In the genomic region with DNA sequence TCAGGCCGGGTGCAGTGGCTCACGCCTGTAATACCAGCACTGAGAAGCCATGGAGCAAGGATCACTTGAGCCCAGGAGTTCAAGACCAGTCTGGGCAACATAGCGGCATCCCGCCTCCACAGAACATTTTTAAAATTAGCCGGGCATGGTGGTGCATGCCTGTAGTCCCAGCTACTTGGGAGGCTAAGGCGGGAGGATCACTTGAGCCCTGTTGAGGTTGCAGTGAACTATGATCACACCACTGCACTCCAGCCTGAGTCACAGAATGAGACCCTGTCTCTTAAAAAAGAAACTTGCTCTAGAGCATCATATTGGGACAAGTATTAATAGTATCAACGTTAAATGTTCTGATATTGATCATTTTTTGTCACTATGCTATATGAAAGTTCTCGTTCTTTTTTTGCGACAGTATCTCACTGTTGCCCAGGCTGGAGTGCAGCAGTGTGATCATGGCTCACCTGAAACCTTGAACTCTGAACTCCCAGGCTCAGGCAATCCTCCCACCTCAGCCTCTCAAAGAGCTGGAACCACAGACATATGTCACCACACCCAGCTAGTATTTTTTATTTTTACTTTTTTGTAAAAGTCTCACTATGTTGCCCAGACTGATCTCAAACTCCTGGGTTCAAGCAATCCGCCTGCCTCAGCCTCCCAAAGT, we compare ENCODE assay signal across 1 cellular context.
TF ChIP-seq lines count a peak whose summit lies in the region.

No MANE protein-coding gene starts in this region.

TF ChIP-seq in HepG2, 621 proteins besides CTCF, POLR2A, EP300 and RAD21 (continued from another document):
- TF ChIP-seq, protein P1, sequence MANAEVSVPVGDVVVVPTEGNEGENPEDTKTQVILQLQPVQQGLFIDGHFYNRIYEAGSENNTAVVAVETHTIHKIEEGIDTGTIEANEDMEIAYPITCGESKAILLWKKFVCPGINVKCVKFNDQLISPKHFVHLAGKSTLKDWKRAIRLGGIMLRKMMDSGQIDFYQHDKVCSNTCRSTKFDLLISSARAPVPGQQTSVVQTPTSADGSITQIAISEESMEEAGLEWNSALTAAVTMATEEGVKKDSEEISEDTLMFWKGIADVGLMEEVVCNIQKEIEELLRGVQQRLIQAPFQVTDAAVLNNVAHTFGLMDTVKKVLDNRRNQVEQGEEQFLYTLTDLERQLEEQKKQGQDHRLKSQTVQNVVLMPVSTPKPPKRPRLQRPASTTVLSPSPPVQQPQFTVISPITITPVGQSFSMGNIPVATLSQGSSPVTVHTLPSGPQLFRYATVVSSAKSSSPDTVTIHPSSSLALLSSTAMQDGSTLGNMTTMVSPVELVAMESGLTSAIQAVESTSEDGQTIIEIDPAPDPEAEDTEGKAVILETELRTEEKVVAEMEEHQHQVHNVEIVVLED (CRISPR knock-in tag; IDR thresholded peaks at IDR 0.05; ENCODE audit: borderline replicate concordance), result no peak
- TF ChIP-seq, protein P2, sequence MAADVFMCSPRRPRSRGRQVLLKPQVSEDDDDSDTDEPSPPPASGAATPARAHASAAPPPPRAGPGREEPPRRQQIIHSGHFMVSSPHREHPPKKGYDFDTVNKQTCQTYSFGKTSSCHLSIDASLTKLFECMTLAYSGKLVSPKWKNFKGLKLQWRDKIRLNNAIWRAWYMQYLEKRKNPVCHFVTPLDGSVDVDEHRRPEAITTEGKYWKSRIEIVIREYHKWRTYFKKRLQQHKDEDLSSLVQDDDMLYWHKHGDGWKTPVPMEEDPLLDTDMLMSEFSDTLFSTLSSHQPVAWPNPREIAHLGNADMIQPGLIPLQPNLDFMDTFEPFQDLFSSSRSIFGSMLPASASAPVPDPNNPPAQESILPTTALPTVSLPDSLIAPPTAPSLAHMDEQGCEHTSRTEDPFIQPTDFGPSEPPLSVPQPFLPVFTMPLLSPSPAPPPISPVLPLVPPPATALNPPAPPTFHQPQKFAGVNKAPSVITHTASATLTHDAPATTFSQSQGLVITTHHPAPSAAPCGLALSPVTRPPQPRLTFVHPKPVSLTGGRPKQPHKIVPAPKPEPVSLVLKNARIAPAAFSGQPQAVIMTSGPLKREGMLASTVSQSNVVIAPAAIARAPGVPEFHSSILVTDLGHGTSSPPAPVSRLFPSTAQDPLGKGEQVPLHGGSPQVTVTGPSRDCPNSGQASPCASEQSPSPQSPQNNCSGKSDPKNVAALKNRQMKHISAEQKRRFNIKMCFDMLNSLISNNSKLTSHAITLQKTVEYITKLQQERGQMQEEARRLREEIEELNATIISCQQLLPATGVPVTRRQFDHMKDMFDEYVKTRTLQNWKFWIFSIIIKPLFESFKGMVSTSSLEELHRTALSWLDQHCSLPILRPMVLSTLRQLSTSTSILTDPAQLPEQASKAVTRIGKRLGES (CRISPR knock-in tag; IDR thresholded peaks at IDR 0.05; ENCODE audit: borderline replicate concordance), result no peak
- TF ChIP-seq, protein P3, sequence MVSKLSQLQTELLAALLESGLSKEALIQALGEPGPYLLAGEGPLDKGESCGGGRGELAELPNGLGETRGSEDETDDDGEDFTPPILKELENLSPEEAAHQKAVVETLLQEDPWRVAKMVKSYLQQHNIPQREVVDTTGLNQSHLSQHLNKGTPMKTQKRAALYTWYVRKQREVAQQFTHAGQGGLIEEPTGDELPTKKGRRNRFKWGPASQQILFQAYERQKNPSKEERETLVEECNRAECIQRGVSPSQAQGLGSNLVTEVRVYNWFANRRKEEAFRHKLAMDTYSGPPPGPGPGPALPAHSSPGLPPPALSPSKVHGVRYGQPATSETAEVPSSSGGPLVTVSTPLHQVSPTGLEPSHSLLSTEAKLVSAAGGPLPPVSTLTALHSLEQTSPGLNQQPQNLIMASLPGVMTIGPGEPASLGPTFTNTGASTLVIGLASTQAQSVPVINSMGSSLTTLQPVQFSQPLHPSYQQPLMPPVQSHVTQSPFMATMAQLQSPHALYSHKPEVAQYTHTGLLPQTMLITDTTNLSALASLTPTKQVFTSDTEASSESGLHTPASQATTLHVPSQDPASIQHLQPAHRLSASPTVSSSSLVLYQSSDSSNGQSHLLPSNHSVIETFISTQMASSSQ (IDR thresholded peaks at IDR 0.05; ENCODE audit: low read depth), result no peak
- TF ChIP-seq, protein P3 (CRISPR knock-in tag; IDR thresholded peaks at IDR 0.05; ENCODE audit: borderline replicate concordance), result 0 out of 2 replicates have a peak, but pooled peaks have one; percentile 10
- TF ChIP-seq ESRRA (CRISPR knock-in tag; IDR thresholded peaks at IDR 0.05; ENCODE audit: low read depth), result no peak
- TF ChIP-seq GATAD2A (CRISPR knock-in tag; IDR thresholded peaks at IDR 0.05), result peak; percentile 54; the same call in 1 of the 2 replicates
- no peak for TF ChIP-seq SUZ12 (IDR thresholded peaks at IDR 0.05; ENCODE audit: low read depth, low read length)
- no peak for TF ChIP-seq GLI4 (CRISPR knock-in tag; IDR thresholded peaks at IDR 0.05; ENCODE audit: borderline replicate concordance)
- TF ChIP-seq ZBTB3 (CRISPR knock-in tag; IDR thresholded peaks at IDR 0.05; ENCODE audit: borderline replicate concordance, low read depth), result 0 out of 2 replicates have a peak, but pooled peaks have one; percentile 43
- TF ChIP-seq ZNF460 (CRISPR knock-in tag; IDR thresholded peaks at IDR 0.05; ENCODE audit: borderline replicate concordance), result peak; percentile 71
- no peak for TF ChIP-seq MXD4 (CRISPR knock-in tag; IDR thresholded peaks at IDR 0.05)
